In genomic region chr7:150351587-150352194, GRCh38 we compare ENCODE assay signal across 1 cellular context.
TF ChIP-seq lines count a peak whose summit lies in the region.

No MANE protein-coding gene starts in this region.

TF ChIP-seq in GM23338, 12 proteins besides CTCF, POLR2A, EP300 and RAD21 (continued from another document):
- no peak for TF ChIP-seq ETS1 (IDR thresholded peaks at IDR 0.05)
- TF ChIP-seq EZH2phosphoT487 (IDR thresholded peaks at IDR 0.05; ENCODE audit: unreplicated experiment), result no peak
- no peak for TF ChIP-seq CREB1 (CRISPR knock-in tag; IDR thresholded peaks at IDR 0.05; ENCODE audit: low read depth)
- no peak for TF ChIP-seq ZNF462 (CRISPR knock-in tag; IDR thresholded peaks at IDR 0.05)
- TF ChIP-seq EZH2 (IDR thresholded peaks at IDR 0.05; ENCODE audit: low read depth, unreplicated experiment), result no peak
